In genomic region chr11:33709471-33709870, GRCh38 we compare ENCODE assay signal across 13 cellular contexts. TPM values are rescaled to one million over a fixed set of nuclear protein-coding genes. Genes with fewer than 3 reads are reported as not detected.
DNase-seq lines count a peak whose midpoint lies in the region; ATAC-seq and TF ChIP-seq lines count a peak whose summit lies in the region.
"Had no signal": no experiment of that assay in that cellular context is flagged by ENCODE, and none has a peak within 500 bp of the region (broad histone marks: within the 10 kb centered on the region; RNA-seq: fewer than 3 reads in every experiment).

No MANE protein-coding gene starts in this region.

- in situ Hi-C loops in G401 (cut with HindIII; ENCODE audit: low sequenced_read_pairs) = no loop called here
- in situ Hi-C loops in Panc1 (cut with HindIII; ENCODE audit: low pct_unique_long_range_greater_than_20kb, low sequenced_read_pairs) = no loop called here

- no peak for TF ChIP-seq CTCF in Panc1 (IDR thresholded peaks at IDR 0.05)

- H3K27ac ChIP-seq in ACC112 (ENCODE audit: low read depth, low read length) = peak overlapping the region; percentile 100
- peak overlapping the region; percentile 69 for H3K27ac ChIP-seq in Panc1 (ENCODE audit: low read length)
- H3K27ac ChIP-seq: BLaER1 treated with 17β-estradiol and CSF1 and Interleukin-3, amounts not matched to agents 10 nM and 100 nM had no signal

- POLR2A ChIA-PET in Panc1 (lab: Charles Lee) = no interaction called here

- ATAC-seq in Panc1 = no peak

- H3K4me1 ChIP-seq in ACC112 (ENCODE audit: control insufficient read depth, insufficient read depth, low read length, unreplicated experiment) = peaks cover 75% of the 10 kb centered on the region
- H3K4me1 ChIP-seq in Panc1 (ENCODE audit: control insufficient read depth, insufficient read depth, low read length) = peaks cover 64% of the 10 kb centered on the region

- no peaks in the 10 kb centered on the region for H3K9me3 ChIP-seq in Panc1 (ENCODE audit: control insufficient read depth, insufficient read depth, low read depth, low read length)
- H3K9me3 ChIP-seq: BLaER1 treated with 17β-estradiol and CSF1 and Interleukin-3, amounts not matched to agents 10 nM and 100 nM had no signal

- H3K27me3 ChIP-seq in ACC112 (ENCODE audit: insufficient read depth, low read length) = no peaks in the 10 kb centered on the region
- H3K27me3 ChIP-seq in Panc1 (ENCODE audit: control insufficient read depth, insufficient read depth, low read length) = no peaks in the 10 kb centered on the region
- H3K27me3 ChIP-seq: BLaER1 treated with 17β-estradiol and CSF1 and Interleukin-3, amounts not matched to agents 10 nM and 100 nM had no signal

- peaks cover 69% of the 10 kb centered on the region for H3K36me3 ChIP-seq in ACC112 (ENCODE audit: insufficient read depth, low read length)
- peaks cover 40% of the 10 kb centered on the region for H3K36me3 ChIP-seq in Panc1 (ENCODE audit: control insufficient read depth, insufficient read depth, low read length)

- TSS peak; percentile 64 for BruUV-seq in Panc1 (replicated peaks; lab: Mats Ljungman, UMichigan)

- CTCF ChIA-PET in Panc1 (lab: Charles Lee) = interaction anchor here (1.0 kb wide), 1 partner anchor 33 kb away, joined by 3 read pairs; no protein-coding TSS in a partner anchor

- H3K79me2 ChIP-seq in ACC112 (ENCODE audit: control insufficient read depth, insufficient read depth, low read length, unreplicated experiment) = peaks cover 63% of the 10 kb centered on the region

- H3K4me3 ChIP-seq in ACC112 (ENCODE audit: low read depth, low read length) = no peak overlapping the region
- no peak overlapping the region for H3K4me3 ChIP-seq in Panc1 (ENCODE audit: low read depth in 2 of 2, low read length in 2 of 2)
- H3K4me3 ChIP-seq: BLaER1 treated with 17β-estradiol and CSF1 and Interleukin-3, amounts not matched to agents 10 nM and 100 nM had no signal

- DNase-seq in G401 (ENCODE audit: low spot score) = peak; percentile 64
- no peak for DNase-seq in Panc1 (ENCODE audit: low read depth, low spot score)
- DNase-seq in myocyte (ENCODE audit: low read depth) = peak; percentile 49
- no peak for DNase-seq in AG08395 (ENCODE audit: low spot score)
- DNase-seq in stimulated activated CD4-positive, alpha-beta T cell treated with anti-CD3 and anti-CD28 coated beads, Interleukin-1b, Interleukin-23, amount 100 ng/mL, for 48 hours = no peak
- no peak for DNase-seq in activated CD4-positive, alpha-beta T cell treated with anti-CD3 and anti-CD28 coated beads, Interleukin-2, amount 50 U/mL, for 4 hours
- DNase-seq: H7, NCI-H1048, NCI-H146, NCI-H748 treated with DMSO at 0.1 percent for 48 hours, SHP77 had no signal

- intact Hi-C loops in Panc1 (cut with micrococcal nuclease; ENCODE audit: unreplicated experiment) = no loop called here

- no peak overlapping the region for H2AFZ ChIP-seq in ACC112 (ENCODE audit: low read length, unreplicated experiment)

RNA-seq across cellular contexts. Expression of gene C11orf91, which starts 8.8 kb away (rescaled TPM):
- total RNA-seq in G401 (2014; rRNA removed; shearing (Covaris generic)) = not detected in 2 replicates
- total RNA-seq in Panc1 (2021; ENCODE audit: unreplicated experiment) = 1.3 TPM
- not detected for polyA plus RNA-seq in Panc1 (2012; ENCODE audit: insufficient read length)
- total RNA-seq in myocyte = not detected in 2 replicates
- polyA plus RNA-seq in myocyte (2012) = 0.11 TPM
- total RNA-seq: H7 had no signal

RNA-seq across cellular contexts. Expression of gene CD59, which starts 26.8 kb away (rescaled TPM):
- 50.9 and 76.4 TPM in 2 replicates for total RNA-seq in G401 (2014; rRNA removed; shearing (Covaris generic))
- 736 TPM for total RNA-seq in Panc1 (2021; ENCODE audit: unreplicated experiment)
- 456 TPM for polyA plus RNA-seq in Panc1 (2012; ENCODE audit: insufficient read length)
- 434 and 480 TPM in 2 replicates for total RNA-seq in myocyte
- polyA plus RNA-seq in myocyte (2012) = 618 TPM

Comparison
In these comparisons a context has a peak if more than half of its experiments do, and no peak if none do; other contexts are left out.
1. DNase-seq: peak in G401 (single experiment) and myocyte (single experiment); none in Panc1 (single experiment), AG08395 (single experiment), stimulated activated CD4-positive, alpha-beta T cell treated with anti-CD3 and anti-CD28 coated beads, Interleukin-1b, Interleukin-23, amount 100 ng/mL, for 48 hours (single experiment) and activated CD4-positive, alpha-beta T cell treated with anti-CD3 and anti-CD28 coated beads, Interleukin-2, amount 50 U/mL, for 4 hours (0 of 2).